Comparison of ENCODE assay signal across 7 cellular contexts in genomic region chr19:32745594-32746251, GRCh38. TPM values are rescaled to one million over a fixed set of nuclear protein-coding genes. Genes with fewer than 3 reads are reported as not detected.
DNase-seq lines count a peak whose midpoint lies in the region; ATAC-seq, FAIRE-seq and TF ChIP-seq lines count a peak whose summit lies in the region.
"Not testable (repeated sequence)": the region's sequence is repeated elsewhere in the genome, so short reads cannot be mapped to it uniquely, and the experiment has no call there.

No MANE protein-coding gene starts in this region.

- not testable (repeated sequence) for TF ChIP-seq RAD21 in GM12878 (IDR thresholded peaks at IDR 0.05; ENCODE audit: insufficient read depth, low read depth, low read length); neural cell (conservative IDR thresholded peaks at IDR 0.05)

- SMC1A ChIA-PET in GM12878 (lab: Charles Lee; ENCODE audit: uncharacterized antibody, unreplicated experiment): not testable (repeated sequence)

- in situ Hi-C loops in GM12878 (cut with MboI): not testable (repeated sequence)

- H2AFZ ChIP-seq in GM12878 (ENCODE audit: control insufficient read depth, low read depth, low read length); fibroblast of lung (ENCODE audit: low read length): not testable (repeated sequence)
- peak overlapping the region; percentile 45 for H2AFZ ChIP-seq in neural cell (ENCODE audit: low read depth, low read length)

- not testable (repeated sequence) for H3K4me3 ChIP-seq in CD8-positive, alpha-beta memory T cell (ENCODE audit: low read length); GM12878; fibroblast of lung (replicated peaks in 1 of 4; ENCODE audit: control extremely low read depth in 1 of 4, insufficient read depth in 1 of 4, low read depth in 3 of 4, low read length in 4 of 4)
- H3K4me3 ChIP-seq in neural cell (ENCODE audit: low read length): peak overlapping the region; percentile 29

- not testable (repeated sequence) for TF ChIP-seq EP300 in GM12878 (IDR thresholded peaks at IDR 0.05; ENCODE audit: borderline replicate concordance in 1 of 2, control insufficient read depth in 1 of 2, low read depth in 2 of 2, low read length in 2 of 2); neural cell (conservative IDR thresholded peaks at IDR 0.05; ENCODE audit: poor library complexity, severe bottlenecking)

- H3K4me1 Mint-ChIP-seq in CD8-positive, alpha-beta memory T cell: peaks cover 7 to 16% (median 11%) of the 10 kb centered on the region in 3 donors
- not testable (repeated sequence) for H3K4me1 Mint-ChIP-seq in activated T-helper 17 cell treated with anti-CD3 and anti-CD28 coated beads, Interleukin-2, amount 50 U/mL, for 72 hours

- H3K27ac ChIP-seq in CD8-positive, alpha-beta memory T cell (ENCODE audit: low read depth, low read length); GM12878 (ENCODE audit: control insufficient read depth, insufficient read depth); fibroblast of lung (ENCODE audit: insufficient read depth, low read length): not testable (repeated sequence)
- peak overlapping the region; percentile 92 for H3K27ac ChIP-seq in neural cell (ENCODE audit: low read length)

- not testable (repeated sequence) for H3K27me3 ChIP-seq in CD8-positive, alpha-beta memory T cell (ENCODE audit: insufficient read depth, low read length, poor library complexity, severe bottlenecking); GM12878 (replicated peaks in 1 of 2; ENCODE audit: control insufficient read depth in 2 of 2, insufficient read depth in 2 of 2, low read length in 1 of 2); fibroblast of lung (ENCODE audit: control insufficient read depth, insufficient read depth, low read length); neural cell (ENCODE audit: insufficient read depth, low read depth, low read length)

- not testable (repeated sequence) for H3K9me3 Mint-ChIP-seq in CD8-positive, alpha-beta memory T cell; activated T-helper 17 cell treated with anti-CD3 and anti-CD28 coated beads, Interleukin-2, amount 50 U/mL, for 72 hours

- RAD21 ChIA-PET in GM12878 (lab: Charles Lee; ENCODE audit: unreplicated experiment): not testable (repeated sequence)

- intact Hi-C loops in GM12878 (cut with micrococcal nuclease; ENCODE audit: unreplicated experiment): not testable (repeated sequence)

- BruUV-seq in GM12878 (replicated peaks; lab: Mats Ljungman, UMichigan): not testable (repeated sequence)

- POLR2A ChIA-PET in CD8-positive, alpha-beta memory T cell (lab: Charles Lee); GM12878 (lab: Charles Lee): not testable (repeated sequence)

- not testable (repeated sequence) for H4K20me1 ChIP-seq in GM12878 (ENCODE audit: control insufficient read depth, insufficient read depth); fibroblast of lung (ENCODE audit: control insufficient read depth, extremely low read depth, insufficient read depth, low read length); neural cell (ENCODE audit: insufficient read depth)

- H3K4me1 ChIP-seq in CD8-positive, alpha-beta memory T cell (ENCODE audit: insufficient read depth, low read length): peaks cover 36% of the 10 kb centered on the region
- not testable (repeated sequence) for H3K4me1 ChIP-seq in GM12878 (ENCODE audit: control insufficient read depth, insufficient read depth, low read length); fibroblast of lung (ENCODE audit: control insufficient read depth, extremely low read depth, insufficient read depth, low read length)

- H3K36me3 ChIP-seq in CD8-positive, alpha-beta memory T cell (ENCODE audit: insufficient read depth, low read length); GM12878 (ENCODE audit: control insufficient read depth in 2 of 2, insufficient read depth in 2 of 2, low read length in 1 of 2); fibroblast of lung (ENCODE audit: control insufficient read depth, insufficient read depth, low read length); neural cell (ENCODE audit: insufficient read depth, low read length): not testable (repeated sequence)

- not testable (repeated sequence) for H3K4me3 Mint-ChIP-seq in CD8-positive, alpha-beta memory T cell; activated T-helper 17 cell treated with anti-CD3 and anti-CD28 coated beads, Interleukin-2, amount 50 U/mL, for 72 hours

- CTCF ChIA-PET in CD8-positive, alpha-beta memory T cell (lab: Charles Lee): interaction anchor here (0.8 kb wide), 1 partner anchor 50 kb away, joined by 3 read pairs; no protein-coding TSS in a partner anchor
- CTCF ChIA-PET in GM12878 (lab: Yijun Ruan, JAX): not testable (repeated sequence)

- not testable (repeated sequence) for H3F3A ChIP-seq in neural cell (ENCODE audit: insufficient read depth, low read length, poor library complexity, severe bottlenecking)

- not testable (repeated sequence) for H3K9me3 ChIP-seq in CD8-positive, alpha-beta memory T cell (ENCODE audit: low read length); GM12878 (replicated peaks; ENCODE audit: control insufficient read depth, insufficient read depth, low read length); fibroblast of lung (ENCODE audit: control insufficient read depth, insufficient read depth, low read depth, low read length); neural cell (ENCODE audit: low read length)

- H3K36me3 Mint-ChIP-seq in CD8-positive, alpha-beta memory T cell; activated T-helper 17 cell treated with anti-CD3 and anti-CD28 coated beads, Interleukin-2, amount 50 U/mL, for 72 hours (ENCODE audit: low read depth): not testable (repeated sequence)

- H3K27ac Mint-ChIP-seq in CD8-positive, alpha-beta memory T cell; activated T-helper 17 cell treated with anti-CD3 and anti-CD28 coated beads, Interleukin-2, amount 50 U/mL, for 72 hours: not testable (repeated sequence)

- 0% methylated on average over 2 of the region's 2 CpGs for WGBS in GM12878 (ENCODE audit: insufficient coverage, insufficient replicate concordance, low lambda C conversion rate, missing lambda C conversion rate)

- peak; percentile 31 for ATAC-seq in activated T-helper 17 cell treated with anti-CD3 and anti-CD28 coated beads, Interleukin-2, amount 50 U/mL, for 72 hours (replicated peaks)
- not testable (repeated sequence) for ATAC-seq in GM12878

- not testable (repeated sequence) for TF ChIP-seq POLR2A in GM12878 (IDR thresholded peaks at IDR 0.05; ENCODE audit: low read depth, low read length)

- FAIRE-seq in GM12878 (lab: Jason Lieb, UNC): not testable (repeated sequence)

- peak in 4 of 5 donors; percentile 19 to 83 (median 76) for DNase-seq in CD8-positive, alpha-beta memory T cell
- DNase-seq in M059J (ENCODE audit: low read depth): peak; percentile 17
- DNase-seq in T-helper 2 cell: peak in 3 of 5 experiments; percentile 28 to 71 (median 61)
- peak; percentile 9 for DNase-seq in GM12878 (ENCODE audit: low read depth, low spot score)
- peak; percentile 9 to 63 for DNase-seq in fibroblast of lung (ENCODE audit: low read depth in 2 of 2)

- TF ChIP-seq CTCF in GM12878 (IDR thresholded peaks at IDR 0.05 in 2 of 3, conservative IDR thresholded peaks at IDR 0.05 in 1 of 3; ENCODE audit: control insufficient read depth in 2 of 3, extremely low read depth in 1 of 3, insufficient read depth in 1 of 3, low read depth in 3 of 3, low read length in 3 of 3); fibroblast of lung (conservative IDR thresholded peaks at IDR 0.05 in 1 of 2, IDR thresholded peaks at IDR 0.05 in 1 of 2; ENCODE audit: low read depth in 1 of 2, low read length in 2 of 2); neural cell (IDR thresholded peaks at IDR 0.05; ENCODE audit: poor library complexity, severe bottlenecking): not testable (repeated sequence)

- H3K4me2 ChIP-seq in GM12878 (ENCODE audit: control insufficient read depth, insufficient read depth); fibroblast of lung (ENCODE audit: extremely low read depth, insufficient read depth, low read length): not testable (repeated sequence)
- H3K4me2 ChIP-seq in neural cell (ENCODE audit: low read length): peak overlapping the region; percentile 70

- not testable (repeated sequence) for H3K9ac ChIP-seq in GM12878 (ENCODE audit: control insufficient read depth, insufficient read depth, low read length); fibroblast of lung (ENCODE audit: insufficient read depth, low read length)
- H3K9ac ChIP-seq in neural cell (ENCODE audit: low read length): peak overlapping the region; percentile 76

- not testable (repeated sequence) for H3K79me2 ChIP-seq in GM12878 (ENCODE audit: control insufficient read depth, insufficient read depth, low read length); fibroblast of lung (ENCODE audit: control insufficient read depth, insufficient read depth, low read length); neural cell (replicated peaks; ENCODE audit: insufficient read depth, low read length)

- H3K9me2 ChIP-seq in neural cell (ENCODE audit: insufficient read depth, low read length): not testable (repeated sequence)

- H3K27me3 Mint-ChIP-seq in CD8-positive, alpha-beta memory T cell; activated T-helper 17 cell treated with anti-CD3 and anti-CD28 coated beads, Interleukin-2, amount 50 U/mL, for 72 hours: not testable (repeated sequence)

RNA-seq across cellular contexts. Expression of gene TDRD12, which starts 26.2 kb away (rescaled TPM):
- under 1 TPM; 0.15 to 0.20 TPM for total RNA-seq in CD8-positive, alpha-beta memory T cell
- polyA plus RNA-seq in CD8-positive, alpha-beta memory T cell: 0.21 TPM
- total RNA-seq in M059J (2014; rRNA removed; shearing (Covaris generic)): 0.05 and 0.12 TPM in 2 replicates
- 1 to 10 TPM in 1 of 2 donors, under 1 TPM in 1; 0.11 to 4.4 TPM for total RNA-seq in activated T-helper 17 cell treated with anti-CD3 and anti-CD28 coated beads, Interleukin-2, amount 50 U/mL, for 72 hours
- total RNA-seq in GM12878 (2013; cell fraction: nucleolus; rRNA removed): 1.3 and 1.7 TPM in 2 replicates
- total RNA-seq in GM12878 (2014; rRNA removed) (0.11 TPM in 1 of 2 replicates, not detected in the other), GM12878 (2014; rRNA removed; fragmentation: Illumina TruSeq; extraction: Trizol) (not detected in 2 replicates), GM12878 (2021) (not detected in 2 replicates), fibroblast of lung (under 0.01 and 0.17 TPM in 2 replicates)
- 0.07 TPM for polyA plus RNA-seq in GM12878 (2011; ENCODE audit: low read depth)
- polyA plus RNA-seq in GM12878 (2011; rRNA removed) (0.15 and 0.17 TPM in 2 replicates), GM12878 (2014; fragmentation: Illumina TruSeq; extraction: Trizol) (not detected in 2 replicates), GM12878 (2014; fragmentation: Nextera tagmentation; extraction: Ambion mirVana) (not detected), GM12878 (2014; rRNA removed) (0.13 TPM in 1 of 2 replicates, not detected in the other), GM12878 (2016; fragmentation: Nextera tagmentation; extraction: Ambion mirVana) (under 1 TPM in 1 of 2 experiments, not detected in 1; 0.08 TPM), fibroblast of lung (0.21 TPM in 1 of 2 replicates, not detected in the other), neural cell (8.5 and 9.2 TPM in 2 replicates)
- 0.03 and 0.10 TPM in 2 replicates for polyA plus RNA-seq in GM12878 (2011; cell fraction: cytosol; rRNA removed)
- 0.28 and 0.41 TPM in 2 replicates for polyA plus RNA-seq in GM12878 (2011; cell fraction: nucleus; rRNA removed)
- 0.14 and 0.18 TPM in 2 replicates for polyA plus RNA-seq in GM12878 (2012)
- polyA minus RNA-seq in GM12878 (2011; rRNA and poly(A)+ RNA removed): 0.07 TPM in 1 of 2 replicates, not detected in the other
- polyA minus RNA-seq in GM12878 (2011; cell fraction: cytosol; rRNA and poly(A)+ RNA removed): not detected in 2 replicates
- 0.12 TPM in 1 of 2 replicates, not detected in the other for polyA minus RNA-seq in GM12878 (2011; cell fraction: nucleus; rRNA and poly(A)+ RNA removed)
- 0.23 TPM in 2 replicates for polyA plus RNA-seq in fibroblast of lung (2012)
- polyA minus RNA-seq in fibroblast of lung (ENCODE audit: low replicate concordance) (not detected in 2 replicates), neural cell (8.0 and 8.2 TPM in 2 replicates)

RNA-seq across cellular contexts. Expression of gene NUDT19, which starts 54.1 kb away (rescaled TPM):
- total RNA-seq in CD8-positive, alpha-beta memory T cell: 10 to 100 TPM; 19.5 to 20.6 TPM
- 5.0 TPM for polyA plus RNA-seq in CD8-positive, alpha-beta memory T cell
- total RNA-seq in M059J (2014; rRNA removed; shearing (Covaris generic)): 12.5 and 22.3 TPM in 2 replicates
- 10 to 100 TPM; 14.6 to 21.4 TPM for total RNA-seq in activated T-helper 17 cell treated with anti-CD3 and anti-CD28 coated beads, Interleukin-2, amount 50 U/mL, for 72 hours
- 17.2 and 18.1 TPM in 2 replicates for total RNA-seq in GM12878 (2013; cell fraction: nucleolus; rRNA removed)
- total RNA-seq in GM12878 (2014; rRNA removed) (19.9 and 20.3 TPM in 2 replicates), GM12878 (2014; rRNA removed; fragmentation: Illumina TruSeq; extraction: Trizol) (7.9 and 8.5 TPM in 2 replicates), GM12878 (2021) (16.4 and 18.2 TPM in 2 replicates), fibroblast of lung (5.4 and 7.8 TPM in 2 replicates)
- polyA plus RNA-seq in GM12878 (2011; ENCODE audit: low read depth): 6.7 TPM
- polyA plus RNA-seq in GM12878 (2011; rRNA removed) (12.2 and 13.0 TPM in 2 replicates), GM12878 (2014; fragmentation: Illumina TruSeq; extraction: Trizol) (9.3 and 10.5 TPM in 2 replicates), GM12878 (2014; fragmentation: Nextera tagmentation; extraction: Ambion mirVana) (10 to 100 TPM; 16.8 to 31.0 TPM), GM12878 (2014; rRNA removed) (9.9 and 10.2 TPM in 2 replicates), GM12878 (2016; fragmentation: Nextera tagmentation; extraction: Ambion mirVana) (10 to 100 TPM; 17.3 to 18.8 TPM), fibroblast of lung (8.2 and 9.4 TPM in 2 replicates), neural cell (0.84 and 1.2 TPM in 2 replicates)
- polyA plus RNA-seq in GM12878 (2011; cell fraction: cytosol; rRNA removed): 7.9 and 8.0 TPM in 2 replicates
- 4.3 and 5.3 TPM in 2 replicates for polyA plus RNA-seq in GM12878 (2011; cell fraction: nucleus; rRNA removed)
- 9.7 and 10.4 TPM in 2 replicates for polyA plus RNA-seq in GM12878 (2012)
- polyA minus RNA-seq in GM12878 (2011; rRNA and poly(A)+ RNA removed): 5.3 and 5.4 TPM in 2 replicates
- polyA minus RNA-seq in GM12878 (2011; cell fraction: cytosol; rRNA and poly(A)+ RNA removed): 11.0 and 12.0 TPM in 2 replicates
- 10.0 and 19.3 TPM in 2 replicates for polyA minus RNA-seq in GM12878 (2011; cell fraction: nucleus; rRNA and poly(A)+ RNA removed)
- polyA plus RNA-seq in fibroblast of lung (2012): 5.9 and 7.5 TPM in 2 replicates
- polyA minus RNA-seq in fibroblast of lung (ENCODE audit: low replicate concordance) (2.7 and 8.6 TPM in 2 replicates), neural cell (1.5 TPM in 2 replicates)

Comparison
In these comparisons a context has a peak if more than half of its experiments do, and no peak if none do; other contexts are left out.
1. DNase-seq: peak in every context shown above with its lines; median percentile 76 in CD8-positive, alpha-beta memory T cell; 61 in T-helper 2 cell; 36 in fibroblast of lung; 17 in M059J; 9 in GM12878.